ENCODE assay signal across 32 cellular contexts in genomic region chr3:105425153-105425502, GRCh38.
"Had no signal": no experiment of that assay in that cellular context is flagged by ENCODE, and none has a peak within 500 bp of the region (broad histone marks: within the 10 kb centered on the region; RNA-seq: fewer than 3 reads in every experiment).

No MANE protein-coding gene starts in this region.

- ATAC-seq: activated CD8-positive, alpha-beta T cell treated with anti-CD3 and anti-CD28 coated beads for 36 hours; activated naive CD4-positive, alpha-beta T cell treated with anti-CD3 and anti-CD28 coated beads, Interleukin-2, amount 50 U/mL, for 72 hours; activated T-cell treated with anti-CD3 and anti-CD28 coated beads, Interleukin-2, amount 50 U/mL, for 4 hours; activated T-cell treated with anti-CD3 and anti-CD28 coated beads, Interleukin-2, amount 50 U/mL, for 72 hours; activated T-helper 17 cell treated with anti-CD3 and anti-CD28 coated beads, Interleukin-2, amount 50 U/mL, for 72 hours; body of pancreas had no signal

- H3K27me3 ChIP-seq: adrenal gland, body of pancreas, brain microvascular endothelial cell, breast epithelium, cardiac muscle cell had no signal

- H3K4me3 ChIP-seq: adrenal gland, body of pancreas, breast epithelium, cardiac muscle cell had no signal

- H3K9me3 ChIP-seq: adrenal gland, body of pancreas, breast epithelium had no signal

- H3K27ac ChIP-seq: adrenal gland, body of pancreas, brain microvascular endothelial cell, breast epithelium, cardiac muscle cell, VCaP had no signal

- H3K4me1 ChIP-seq: adrenal gland, breast epithelium had no signal

- DNase-seq: activated B cell treated with CpG ODN at 0.5 μM for 24 hours; activated CD4-positive, alpha-beta memory T cell treated with anti-CD3 and anti-CD28 coated beads for 36 hours; activated CD4-positive, alpha-beta T cell treated with anti-CD3 and anti-CD28 coated beads for 4 hours; activated CD4-positive, alpha-beta T cell treated with anti-CD3 and anti-CD28 coated beads, Interleukin-2, amount 10 ng/mL, durations not matched to agents 24 days and 14 days; activated CD4-positive, alpha-beta T cell treated with anti-CD3 and anti-CD28 coated beads, Interleukin-2, amount 50 U/mL, for 1 hour; activated CD4-positive, alpha-beta T cell treated with anti-CD3 and anti-CD28 coated beads, Interleukin-2, amount 50 U/mL, for 4 hours; activated CD4-positive, CD25-positive, alpha-beta regulatory T cell treated with anti-CD3 and anti-CD28 coated beads, Interleukin-2, amount 50 U/mL, for 72 hours; activated CD8-positive, alpha-beta memory T cell treated with anti-CD3 and anti-CD28 coated beads, Interleukin-2, amount 50 U/mL, for 4 hours; activated CD8-positive, alpha-beta T cell treated with anti-CD3 and anti-CD28 coated beads for 36 hours; activated effector memory CD4-positive, alpha-beta T cell treated with anti-CD3 and anti-CD28 coated beads, Interleukin-2, amount 50 U/mL, for 16 hours; activated gamma-delta T cell treated with Interleukin-2 at 50 U/mL for 16 hours; activated naive CD4-positive, alpha-beta T cell; activated naive CD4-positive, alpha-beta T cell treated with anti-CD3 and anti-CD28 coated beads for 36 hours; activated naive CD4-positive, alpha-beta T cell treated with anti-CD3 and anti-CD28 coated beads, Interleukin-2, amount 50 U/mL, for 16 hours; activated naive CD8-positive, alpha-beta T cell treated with anti-CD3 and anti-CD28 coated beads for 36 hours; activated T-cell treated with anti-CD3 and anti-CD28 coated beads for 4 hours; activated T-cell treated with anti-CD3 and anti-CD28 coated beads, Interleukin-2, amount 50 U/mL, for 1 hour; activated T-cell treated with anti-CD3 and anti-CD28 coated beads, Interleukin-2, amount 50 U/mL, for 4 hours; activated T-cell treated with anti-CD3 and anti-CD28 coated beads, Interleukin-2, amount 50 U/mL, for 72 hours; adrenal gland; amniotic stem cell; aorta; body of pancreas; brain microvascular endothelial cell; caudate nucleus; T-helper 2 cell; T-helper 9 cell had no signal

- H3K36me3 ChIP-seq: adrenal gland, brain microvascular endothelial cell, breast epithelium, cardiac muscle cell had no signal
